ENCODE assay signal across 9 cellular contexts in the genomic region with DNA sequence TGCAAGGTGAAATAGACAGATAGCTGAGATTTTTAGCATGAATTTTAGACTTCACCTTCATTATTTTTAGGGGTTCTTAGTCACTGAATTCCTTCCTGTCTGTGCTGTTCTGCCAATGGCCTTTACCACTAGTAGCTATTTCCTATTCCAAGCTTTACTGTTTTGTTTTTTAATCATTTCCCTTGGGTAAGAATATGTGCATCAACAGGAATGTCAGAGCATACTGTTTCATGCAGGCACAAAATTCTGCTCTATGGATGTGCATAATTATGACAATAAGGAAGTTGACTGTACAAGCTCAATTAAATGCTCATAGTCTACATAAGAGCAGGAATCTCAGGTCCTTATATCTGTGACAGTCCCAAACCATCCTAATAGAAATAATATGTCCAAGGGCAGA. TPM values are rescaled to one million over a fixed set of nuclear protein-coding genes. Genes with fewer than 3 reads are reported as not detected.
DNase-seq lines count a peak whose midpoint lies in the region; ATAC-seq and TF ChIP-seq lines count a peak whose summit lies in the region.
"Had no signal": no experiment of that assay in that cellular context is flagged by ENCODE, and none has a peak within 500 bp of the region (broad histone marks: within the 10 kb centered on the region; RNA-seq: fewer than 3 reads in every experiment).

No MANE protein-coding gene starts in this region.

- no peak for TF ChIP-seq CTCF in transverse colon (IDR thresholded peaks at IDR 0.05)

- H3K4me3 Mint-ChIP-seq in activated T-cell treated with anti-CD3 and anti-CD28 coated beads, Interleukin-2, amount 50 U/mL, for 4 hours, result peak overlapping the region; percentile 92
- peak overlapping the region; percentile 96 for H3K4me3 Mint-ChIP-seq in activated T-helper 2 cell treated with anti-CD3 and anti-CD28 coated beads, Interferon-gamma antibody, Interleukin-2, Interleukin-4, amounts not matched to agents 10 μg/mL and 5 μg/mL and 100 μg/mL, durations not matched to agents 14 hours and 24 hours and 36 hours (ENCODE audit: low read depth)

- peaks cover 78% of the 10 kb centered on the region for H3K36me3 Mint-ChIP-seq in activated T-cell treated with anti-CD3 and anti-CD28 coated beads, Interleukin-2, amount 50 U/mL, for 4 hours (ENCODE audit: insufficient read depth)
- peaks cover 96% of the 10 kb centered on the region for H3K36me3 Mint-ChIP-seq in activated T-helper 2 cell treated with anti-CD3 and anti-CD28 coated beads, Interferon-gamma antibody, Interleukin-2, Interleukin-4, amounts not matched to agents 10 μg/mL and 5 μg/mL and 100 μg/mL, durations not matched to agents 14 hours and 24 hours and 36 hours (ENCODE audit: low read depth)

- no peak for TF ChIP-seq POLR2A in transverse colon (IDR thresholded peaks at IDR 0.05)

- no peak for ATAC-seq in activated T-cell treated with anti-CD3 and anti-CD28 coated beads, Interleukin-2, amount 50 U/mL, for 4 hours
- ATAC-seq in left colon (peak; percentile 38), HG02970 (IDR thresholded peaks at IDR 0.05; ENCODE audit: low FRiP score, unreplicated experiment) (no peak)

- no peaks in the 10 kb centered on the region for H3K9me3 ChIP-seq in transverse colon

- no peaks in the 10 kb centered on the region for H3K27me3 ChIP-seq in transverse colon

- peaks cover 30% of the 10 kb centered on the region for H3K4me1 Mint-ChIP-seq in activated T-cell treated with anti-CD3 and anti-CD28 coated beads, Interleukin-2, amount 50 U/mL, for 4 hours (ENCODE audit: low read depth)
- peaks cover 41% of the 10 kb centered on the region for H3K4me1 Mint-ChIP-seq in activated T-helper 2 cell treated with anti-CD3 and anti-CD28 coated beads, Interferon-gamma antibody, Interleukin-2, Interleukin-4, amounts not matched to agents 10 μg/mL and 5 μg/mL and 100 μg/mL, durations not matched to agents 14 hours and 24 hours and 36 hours (ENCODE audit: low read depth)

- peaks cover 13 to 69% (median 35%) of the 10 kb centered on the region in 4 donors for H3K4me1 ChIP-seq in transverse colon

- H3K36me3 ChIP-seq in transverse colon, result peaks cover 0 to 25% (median 12%) of the 10 kb centered on the region in 4 donors

- H3K9me3 Mint-ChIP-seq in activated T-cell treated with anti-CD3 and anti-CD28 coated beads, Interleukin-2, amount 50 U/mL, for 4 hours, result no peaks in the 10 kb centered on the region
- no peaks in the 10 kb centered on the region for H3K9me3 Mint-ChIP-seq in activated T-helper 2 cell treated with anti-CD3 and anti-CD28 coated beads, Interferon-gamma antibody, Interleukin-2, Interleukin-4, amounts not matched to agents 10 μg/mL and 5 μg/mL and 100 μg/mL, durations not matched to agents 14 hours and 24 hours and 36 hours

- H3K27ac ChIP-seq in transverse colon, result peak overlapping the region; percentile 91 to 98 (median 97)
- H3K27ac ChIP-seq: C4-2B had no signal

- TF ChIP-seq EP300 in transverse colon (IDR thresholded peaks at IDR 0.05; ENCODE audit: low read depth), result no peak

- peak overlapping the region; percentile 96 for H3K27ac Mint-ChIP-seq in activated T-helper 2 cell treated with anti-CD3 and anti-CD28 coated beads, Interferon-gamma antibody, Interleukin-2, Interleukin-4, amounts not matched to agents 10 μg/mL and 5 μg/mL and 100 μg/mL, durations not matched to agents 14 hours and 24 hours and 36 hours

- H3K27me3 Mint-ChIP-seq in activated T-cell treated with anti-CD3 and anti-CD28 coated beads, Interleukin-2, amount 50 U/mL, for 4 hours (ENCODE audit: low read depth), result no peaks in the 10 kb centered on the region
- no peaks in the 10 kb centered on the region for H3K27me3 Mint-ChIP-seq in activated T-helper 2 cell treated with anti-CD3 and anti-CD28 coated beads, Interferon-gamma antibody, Interleukin-2, Interleukin-4, amounts not matched to agents 10 μg/mL and 5 μg/mL and 100 μg/mL, durations not matched to agents 14 hours and 24 hours and 36 hours (ENCODE audit: low read depth)

- in situ Hi-C loops in transverse colon (cut with MboI; ENCODE audit: low pct_ligation_motif_present in 1 of 4, low pct_unique_long_range_greater_than_20kb in 1 of 4, low sequenced_read_pairs in 3 of 4), result loop anchor here in 1 of 4 donors (5.0 kb wide), 1 partner anchor 70 kb away; no protein-coding TSS in a partner anchor

- DNase-seq in activated T-cell treated with anti-CD3 and anti-CD28 coated beads, Interleukin-2, amount 50 U/mL, for 4 hours, result no peak
- DNase-seq in activated T-cell treated with anti-CD3 and anti-CD28 coated beads, Interleukin-2, amount 50 U/mL, for 1 hour, result no peak
- no peak for DNase-seq in activated T-helper 2 cell treated with anti-CD3 and anti-CD28 coated beads, Interferon-gamma antibody, Interleukin-2, Interleukin-4, amounts not matched to agents 10 μg/mL and 5 μg/mL and 100 μg/mL, durations not matched to agents 14 hours and 24 hours and 36 hours (ENCODE audit: low spot score)
- no peak for DNase-seq in left colon
- no peak for DNase-seq in transverse colon
- DNase-seq in mesenteric fat pad (ENCODE audit: low spot score), result no peak
- no peak for DNase-seq in activated gamma-delta T cell treated with Interleukin-2 at 50 U/mL for 16 hours

- peak overlapping the region in 1 of 4 donors; percentile 74 for H3K4me3 ChIP-seq in transverse colon

- intact Hi-C loops in activated T-helper 2 cell treated with anti-CD3 and anti-CD28 coated beads, Interferon-gamma antibody, Interleukin-2, Interleukin-4, amounts not matched to agents 10 μg/mL and 5 μg/mL and 100 μg/mL, durations not matched to agents 14 hours and 24 hours and 36 hours (cut with micrococcal nuclease), result no loop called here
- intact Hi-C loops in left colon (cut with DNase I, micrococcal nuclease), result loop anchor here in 1 of 2 donors (10.0 kb wide), 2 partner anchors 73 to 243 kb away; no protein-coding TSS in a partner anchor
- intact Hi-C loops in transverse colon (cut with DNase I; ENCODE audit: low total_unique reads), result loop anchor here (10.0 kb wide), 1 partner anchor 67 kb away; no protein-coding TSS in a partner anchor

RNA-seq across cellular contexts. Expression of a gene that starts 5.0 kb away (rescaled TPM):
- total RNA-seq in activated T-cell treated with anti-CD3 and anti-CD28 coated beads, Interleukin-2, amount 50 U/mL, for 4 hours, result 100 to 1,000 TPM; 254 to 441 (median 334) TPM
- 250 and 251 TPM in 2 replicates for total RNA-seq in activated T-helper 2 cell treated with anti-CD3 and anti-CD28 coated beads, Interferon-gamma antibody, Interleukin-2, Interleukin-4, amounts not matched to agents 10 μg/mL and 5 μg/mL and 100 μg/mL, durations not matched to agents 14 hours and 24 hours and 36 hours
- total RNA-seq in left colon (10 to 100 TPM; 36.1 to 45.7 TPM), transverse colon (10 to 100 TPM; 21.4 to 46.8 (median 36.3) TPM), mesenteric fat pad (187 TPM)
